ENCODE assay signal across 1 cellular context in the genomic region with DNA sequence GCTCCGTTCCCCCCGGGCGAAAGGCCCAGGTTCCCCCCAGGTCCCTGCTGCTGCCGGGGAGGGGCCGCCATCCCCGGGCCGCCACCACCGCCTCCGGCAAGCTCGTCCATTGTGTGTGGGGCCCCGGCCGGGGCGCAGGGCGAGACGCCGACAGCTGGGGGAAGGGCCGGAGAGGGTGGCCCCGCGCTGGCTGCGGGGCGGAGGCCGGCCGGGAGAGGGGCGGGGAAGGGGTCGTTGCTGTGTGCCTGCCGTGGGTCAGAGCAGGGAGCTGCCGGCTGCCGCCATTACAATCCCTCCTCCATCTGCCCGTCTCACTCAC.
TF ChIP-seq lines count a peak whose summit lies in the region.

A gene with protein sequence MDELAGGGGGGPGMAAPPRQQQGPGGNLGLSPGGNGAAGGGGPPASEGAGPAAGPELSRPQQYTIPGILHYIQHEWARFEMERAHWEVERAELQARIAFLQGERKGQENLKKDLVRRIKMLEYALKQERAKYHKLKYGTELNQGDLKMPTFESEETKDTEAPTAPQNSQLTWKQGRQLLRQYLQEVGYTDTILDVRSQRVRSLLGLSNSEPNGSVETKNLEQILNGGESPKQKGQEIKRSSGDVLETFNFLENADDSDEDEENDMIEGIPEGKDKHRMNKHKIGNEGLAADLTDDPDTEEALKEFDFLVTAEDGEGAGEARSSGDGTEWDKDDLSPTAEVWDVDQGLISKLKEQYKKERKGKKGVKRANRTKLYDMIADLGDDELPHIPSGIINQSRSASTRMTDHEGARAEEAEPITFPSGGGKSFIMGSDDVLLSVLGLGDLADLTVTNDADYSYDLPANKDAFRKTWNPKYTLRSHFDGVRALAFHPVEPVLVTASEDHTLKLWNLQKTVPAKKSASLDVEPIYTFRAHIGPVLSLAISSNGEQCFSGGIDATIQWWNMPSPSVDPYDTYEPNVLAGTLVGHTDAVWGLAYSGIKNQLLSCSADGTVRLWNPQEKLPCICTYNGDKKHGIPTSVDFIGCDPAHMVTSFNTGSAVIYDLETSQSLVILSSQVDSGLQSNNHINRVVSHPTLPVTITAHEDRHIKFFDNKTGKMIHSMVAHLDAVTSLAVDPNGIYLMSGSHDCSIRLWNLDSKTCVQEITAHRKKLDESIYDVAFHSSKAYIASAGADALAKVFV (minus strand): TSS at position 304 of the 319 bp plus-strand sequence. CDS start 194 bp downstream, at position 110.

TF ChIP-seq in SK-N-SH, 30 proteins besides CTCF, POLR2A, EP300 and RAD21 (continued from another document):
- TF ChIP-seq ZBTB33 (IDR thresholded peaks at IDR 0.05; ENCODE audit: borderline replicate concordance, low read depth) (no peak), POLR2AphosphoS5 (IDR thresholded peaks at IDR 0.05; ENCODE audit: low read depth, low read length) (peak; percentile 37; the same call in 1 of the 2 replicates), MXI1 (IDR thresholded peaks at IDR 0.05; ENCODE audit: low read depth, low read length) (no peak), FOXM1 (IDR thresholded peaks at IDR 0.05; ENCODE audit: low read depth) (no peak), TAF1 (IDR thresholded peaks at IDR 0.05; ENCODE audit: borderline replicate concordance, low read depth, low read length) (peak; percentile 82)
- TF ChIP-seq, protein P1, sequence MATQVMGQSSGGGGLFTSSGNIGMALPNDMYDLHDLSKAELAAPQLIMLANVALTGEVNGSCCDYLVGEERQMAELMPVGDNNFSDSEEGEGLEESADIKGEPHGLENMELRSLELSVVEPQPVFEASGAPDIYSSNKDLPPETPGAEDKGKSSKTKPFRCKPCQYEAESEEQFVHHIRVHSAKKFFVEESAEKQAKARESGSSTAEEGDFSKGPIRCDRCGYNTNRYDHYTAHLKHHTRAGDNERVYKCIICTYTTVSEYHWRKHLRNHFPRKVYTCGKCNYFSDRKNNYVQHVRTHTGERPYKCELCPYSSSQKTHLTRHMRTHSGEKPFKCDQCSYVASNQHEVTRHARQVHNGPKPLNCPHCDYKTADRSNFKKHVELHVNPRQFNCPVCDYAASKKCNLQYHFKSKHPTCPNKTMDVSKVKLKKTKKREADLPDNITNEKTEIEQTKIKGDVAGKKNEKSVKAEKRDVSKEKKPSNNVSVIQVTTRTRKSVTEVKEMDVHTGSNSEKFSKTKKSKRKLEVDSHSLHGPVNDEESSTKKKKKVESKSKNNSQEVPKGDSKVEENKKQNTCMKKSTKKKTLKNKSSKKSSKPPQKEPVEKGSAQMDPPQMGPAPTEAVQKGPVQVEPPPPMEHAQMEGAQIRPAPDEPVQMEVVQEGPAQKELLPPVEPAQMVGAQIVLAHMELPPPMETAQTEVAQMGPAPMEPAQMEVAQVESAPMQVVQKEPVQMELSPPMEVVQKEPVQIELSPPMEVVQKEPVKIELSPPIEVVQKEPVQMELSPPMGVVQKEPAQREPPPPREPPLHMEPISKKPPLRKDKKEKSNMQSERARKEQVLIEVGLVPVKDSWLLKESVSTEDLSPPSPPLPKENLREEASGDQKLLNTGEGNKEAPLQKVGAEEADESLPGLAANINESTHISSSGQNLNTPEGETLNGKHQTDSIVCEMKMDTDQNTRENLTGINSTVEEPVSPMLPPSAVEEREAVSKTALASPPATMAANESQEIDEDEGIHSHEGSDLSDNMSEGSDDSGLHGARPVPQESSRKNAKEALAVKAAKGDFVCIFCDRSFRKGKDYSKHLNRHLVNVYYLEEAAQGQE (IDR thresholded peaks at IDR 0.05; ENCODE audit: low read depth, low read length), result 0 out of 2 replicates have a peak, but pooled peaks have one; percentile 3
